In genomic region chr18:24414349-24415003, GRCh38 we compare ENCODE assay signal across 19 cellular contexts. TPM values are rescaled to one million over a fixed set of nuclear protein-coding genes. Genes with fewer than 3 reads are reported as not detected.
A peak's percentile ranks its signal among the peaks of the same experiment; 100 is the strongest.
DNase-seq lines count a peak whose midpoint lies in the region; ATAC-seq lines count a peak whose summit lies in the region.
"Had no signal": no experiment of that assay in that cellular context is flagged by ENCODE, and none has a peak within 500 bp of the region (broad histone marks: within the 10 kb centered on the region; RNA-seq: fewer than 3 reads in every experiment).

No MANE protein-coding gene starts in this region.

- H3K4me1 ChIP-seq in Karpas-422 (ENCODE audit: low read length), result no peaks in the 10 kb centered on the region
- no peaks in the 10 kb centered on the region for H3K4me1 ChIP-seq in mesendoderm (ENCODE audit: control insufficient read depth, low read depth, low read length)
- H3K4me1 ChIP-seq: gastrocnemius medialis, left ventricle myocardium inferior, vagina had no signal

- no peak overlapping the region for H3K27ac ChIP-seq in Karpas-422 (ENCODE audit: low read length)
- no peak overlapping the region for H3K27ac ChIP-seq in mesendoderm (ENCODE audit: low read depth, low read length)
- H3K27ac ChIP-seq: gastrocnemius medialis, left ventricle myocardium inferior, vagina had no signal

- H3K36me3 ChIP-seq in Karpas-422 (ENCODE audit: insufficient read depth, low read length) (no peaks in the 10 kb centered on the region), mesendoderm (ENCODE audit: control insufficient read depth, insufficient read depth, low read length) (no peaks in the 10 kb centered on the region)
- H3K36me3 ChIP-seq: gastrocnemius medialis, left ventricle myocardium inferior, vagina had no signal

- H4K5ac ChIP-seq in mesendoderm (ENCODE audit: low read length), result no peak overlapping the region

- no peak overlapping the region for H3K56ac ChIP-seq in mesendoderm (ENCODE audit: low read length)

- no CpG with 5 or more reads among the region's 3 CpGs for WGBS in mesendoderm (ENCODE audit: extremely low coverage, insufficient coverage, low lambda C conversion rate)

- H3K23ac ChIP-seq in mesendoderm (ENCODE audit: low read length), result no peak overlapping the region

- no peak overlapping the region for H3K4me3 ChIP-seq in Karpas-422 (ENCODE audit: low read length)
- H3K4me3 ChIP-seq in mesendoderm (ENCODE audit: low read length), result no peak overlapping the region
- H3K4me3 ChIP-seq: gastrocnemius medialis, left ventricle myocardium inferior, vagina had no signal

- no peak overlapping the region for H3K18ac ChIP-seq in mesendoderm (ENCODE audit: low read length)

- no peaks in the 10 kb centered on the region for H3K27me3 ChIP-seq in Karpas-422 (ENCODE audit: low read length)
- no peaks in the 10 kb centered on the region for H3K27me3 ChIP-seq in mesendoderm (ENCODE audit: insufficient read depth, low read length, poor library complexity)
- H3K27me3 ChIP-seq: vagina had no signal

- no peaks in the 10 kb centered on the region for H4K20me1 ChIP-seq in Karpas-422 (ENCODE audit: insufficient read depth, low read depth, low read length)

- H3K79me1 ChIP-seq in mesendoderm (ENCODE audit: low read length), result no peaks in the 10 kb centered on the region

- H3K79me2 ChIP-seq in Karpas-422 (ENCODE audit: low read length), result no peaks in the 10 kb centered on the region
- H3K79me2 ChIP-seq in mesendoderm (ENCODE audit: control insufficient read depth, insufficient read depth, low read length), result no peaks in the 10 kb centered on the region

- H2AK5ac ChIP-seq in mesendoderm (ENCODE audit: low read length), result no peak overlapping the region

- peak; percentile 69 for ATAC-seq in GM19395 (IDR thresholded peaks at IDR 0.05; ENCODE audit: unreplicated experiment)
- ATAC-seq: gastrocnemius medialis, T-cell had no signal

- no peak overlapping the region for H3K4me2 ChIP-seq in Karpas-422 (ENCODE audit: low read depth, low read length, poor library complexity, severe bottlenecking)
- no peak overlapping the region for H3K4me2 ChIP-seq in mesendoderm (ENCODE audit: low read length)

- no peak overlapping the region for H2BK5ac ChIP-seq in mesendoderm (ENCODE audit: low read length)

- no peaks in the 10 kb centered on the region for H3K9me2 ChIP-seq in Karpas-422 (replicated peaks; ENCODE audit: insufficient read depth, low read length)

- no peaks in the 10 kb centered on the region for H3K9me3 ChIP-seq in Karpas-422 (ENCODE audit: low read length)
- H3K9me3 ChIP-seq: gastrocnemius medialis, left ventricle myocardium inferior, vagina had no signal

- H3K9ac ChIP-seq in Karpas-422 (ENCODE audit: low read length) (no peak overlapping the region), mesendoderm (ENCODE audit: low read length) (no peak overlapping the region)

- no peak overlapping the region for H2BK120ac ChIP-seq in mesendoderm (ENCODE audit: low read depth, low read length)

- H4K8ac ChIP-seq in mesendoderm (ENCODE audit: low read depth, low read length), result no peak overlapping the region

- peak; percentile 62 for DNase-seq in activated CD8-positive, alpha-beta memory T cell treated with anti-CD3 and anti-CD28 coated beads, Interleukin-2, amount 50 U/mL, for 48 hours
- DNase-seq in activated CD8-positive, alpha-beta memory T cell treated with anti-CD3 and anti-CD28 coated beads, Interleukin-2, amount 50 U/mL, for 4 hours, result no peak
- peak; percentile 16 for DNase-seq in Karpas-422
- DNase-seq in stimulated activated CD4-positive, alpha-beta T cell treated with anti-CD3 and anti-CD28 coated beads, Interleukin-2, amount 100 ng/mL, for 24 hours, result peak; percentile 27 to 34
- no peak for DNase-seq in NCI-H2227 (lab: John Stamatoyannopoulos, UW; ENCODE audit: unreplicated experiment)
- DNase-seq in DMS 273 treated with DMSO at 0.1 percent for 48 hours (lab: John Stamatoyannopoulos, UW), result no peak
- no peak for DNase-seq in mesendoderm
- DNase-seq: activated effector memory CD4-positive, alpha-beta T cell treated with anti-CD3 and anti-CD28 coated beads, Interleukin-2, amount 50 U/mL, for 16 hours; CD4-positive, alpha-beta T cell; cortex of kidney; DMS79; gastrocnemius medialis; left ventricle myocardium inferior; NCI-H1694; NCI-H446; T-cell had no signal

- no peak overlapping the region for H2AFZ ChIP-seq in Karpas-422 (ENCODE audit: low read length)

- no peak overlapping the region for H3K4ac ChIP-seq in mesendoderm (ENCODE audit: low read depth, low read length)

- no peak overlapping the region for H2BK15ac ChIP-seq in mesendoderm (replicated peaks; ENCODE audit: low read depth)

RNA-seq across cellular contexts. Expression of gene IMPACT, which starts 12.0 kb away (rescaled TPM):
- total RNA-seq in Karpas-422 (2014; rRNA removed; shearing (Covaris generic); ENCODE audit: low replicate concordance), result 31.9 and 48.8 TPM in 2 replicates
- 38.5 TPM for polyA plus RNA-seq in mesendoderm (2013, experiment 1 of 2)
- polyA plus RNA-seq in mesendoderm (2013, experiment 2 of 2), result 39.2 TPM

RNA-seq across cellular contexts. Expression of gene OSBPL1A, which starts 16.9 kb away (rescaled TPM):
- 1.1 TPM in 1 of 2 replicates, not detected in the other for total RNA-seq in Karpas-422 (2014; rRNA removed; shearing (Covaris generic); ENCODE audit: low replicate concordance)
- 32.9 TPM for polyA plus RNA-seq in mesendoderm (2013, experiment 1 of 2)
- polyA plus RNA-seq in mesendoderm (2013, experiment 2 of 2), result 32.4 TPM

RNA-seq across cellular contexts. Expression of gene HRH4, which starts 46.0 kb away (rescaled TPM):
- total RNA-seq in Karpas-422 (2014; rRNA removed; shearing (Covaris generic); ENCODE audit: low replicate concordance), result 0.15 TPM in 1 of 2 replicates, not detected in the other
- polyA plus RNA-seq in mesendoderm (2013, experiment 1 of 2), result 0.04 TPM
- polyA plus RNA-seq in mesendoderm (2013, experiment 2 of 2), result 0.04 TPM
- total RNA-seq: gastrocnemius medialis, M059J, vagina had no signal

Comparison
In these comparisons a context has a peak if more than half of its experiments do, and no peak if none do; other contexts are left out.
1. DNase-seq: peak in activated CD8-positive, alpha-beta memory T cell treated with anti-CD3 and anti-CD28 coated beads, Interleukin-2, amount 50 U/mL, for 48 hours (single experiment), Karpas-422 (single experiment) and stimulated activated CD4-positive, alpha-beta T cell treated with anti-CD3 and anti-CD28 coated beads, Interleukin-2, amount 100 ng/mL, for 24 hours (2 of 2); none in activated CD8-positive, alpha-beta memory T cell treated with anti-CD3 and anti-CD28 coated beads, Interleukin-2, amount 50 U/mL, for 4 hours (single experiment), NCI-H2227 (single experiment), DMS 273 treated with DMSO at 0.1 percent for 48 hours (single experiment) and mesendoderm (single experiment).